9 cellular contexts compared by ENCODE assay signal in genomic region chr16:29692606-29693005, GRCh38. TPM values are rescaled to one million over a fixed set of nuclear protein-coding genes. Genes with fewer than 3 reads are reported as not detected.
DNase-seq lines count a peak whose midpoint lies in the region; ATAC-seq, FAIRE-seq and TF ChIP-seq lines count a peak whose summit lies in the region.
"Not testable (repeated sequence)": the region's sequence is repeated elsewhere in the genome, so short reads cannot be mapped to it uniquely, and the experiment has no call there.
"Had no signal": no experiment of that assay in that cellular context is flagged by ENCODE, and none has a peak within 500 bp of the region (broad histone marks: within the 10 kb centered on the region; RNA-seq: fewer than 3 reads in every experiment).

No MANE protein-coding gene starts in this region.

- not testable (repeated sequence) for H3K9me3 Mint-ChIP-seq in CD14-positive monocyte

- TF ChIP-seq POLR2A in testis (IDR thresholded peaks at IDR 0.05) = not testable (repeated sequence)

- not testable (repeated sequence) for H3K27ac Mint-ChIP-seq in CD14-positive monocyte

- 72 to 77% methylated on average over 26 of the region's 26 CpGs for WGBS in testis, 2 donors

- not testable (repeated sequence) for H3K9ac ChIP-seq in kidney (ENCODE audit: low read length in 2 of 2)

- H3K27ac ChIP-seq in kidney (ENCODE audit: low read depth in 2 of 2, low read length in 2 of 2); lower lobe of right lung; testis: not testable (repeated sequence)

- not testable (repeated sequence) for H3K36me3 Mint-ChIP-seq in CD14-positive monocyte

- not testable (repeated sequence) for H3K9me3 ChIP-seq in kidney (ENCODE audit: control insufficient read depth in 1 of 2, low read length in 2 of 2); lower lobe of right lung; testis

- not testable (repeated sequence) for H3K4me3 ChIP-seq in H7 (ENCODE audit: insufficient read depth, low read depth, low read length); kidney (ENCODE audit: low read length in 2 of 2); lower lobe of right lung
- peak overlapping the region; percentile 15 to 20 for H3K4me3 ChIP-seq in testis

- H3K4me1 Mint-ChIP-seq in CD14-positive monocyte = peaks cover 15% of the 10 kb centered on the region

- intact Hi-C loops in CD14-positive monocyte (cut with micrococcal nuclease) (loop anchor here in 1 of 2 donors (5.0 to 10.0 kb wide), 3 partner anchors 35 to 332 kb away; partner anchors contain the start of gene C16orf92), testis (cut with DNase I; ENCODE audit: low total_unique reads) (loop anchor here (10.0 kb wide), 1 partner anchor 332 kb away; the partner anchor contains the start of gene C16orf92)
- intact Hi-C loops in kidney (cut with DNase I); lower lobe of right lung (cut with DNase I); posterior vena cava (cut with DNase I): not testable (repeated sequence)

- not testable (repeated sequence) for FAIRE-seq in kidney (lab: Jason Lieb, UNC)

- peak; percentile 11 for DNase-seq in CD14-positive monocyte (ENCODE audit: low spot score)
- peak; percentile 17 for DNase-seq in H7
- DNase-seq in kidney = peak; percentile 39
- peak; percentile 18 for DNase-seq in lower lobe of right lung
- peak; percentile 38 for DNase-seq in posterior vena cava (ENCODE audit: low spot score)
- not testable (repeated sequence) for DNase-seq in testis

- TF ChIP-seq CTCF in CD14-positive monocyte (IDR thresholded peaks at IDR 0.05); kidney (IDR thresholded peaks at IDR 0.05; ENCODE audit: borderline replicate concordance, extremely low read depth, insufficient read depth); lower lobe of right lung (IDR thresholded peaks at IDR 0.05); testis (IDR thresholded peaks at IDR 0.05): not testable (repeated sequence)

- H3K4me3 Mint-ChIP-seq in CD14-positive monocyte = not testable (repeated sequence)

- H3K27me3 Mint-ChIP-seq in CD14-positive monocyte (ENCODE audit: low read depth in 3 of 3) = not testable (repeated sequence)

- H3K27me3 ChIP-seq in H7 (ENCODE audit: control insufficient read depth, insufficient read depth, low read length); lower lobe of right lung (ENCODE audit: low read depth); testis: not testable (repeated sequence)

- not testable (repeated sequence) for H3K36me3 ChIP-seq in H7 (replicated peaks; ENCODE audit: control insufficient read depth, insufficient read depth, low read length); kidney (ENCODE audit: control insufficient read depth in 1 of 2, insufficient read depth in 2 of 2, low read length in 2 of 2); lower lobe of right lung; testis (ENCODE audit: low read depth, missing control alignments)

- not testable (repeated sequence) for ATAC-seq in lower lobe of right lung

- not testable (repeated sequence) for H3K4me1 ChIP-seq in kidney (ENCODE audit: control insufficient read depth in 1 of 2, insufficient read depth in 1 of 2, low read depth in 1 of 2, low read length in 2 of 2); lower lobe of right lung; testis

RNA-seq across cellular contexts. Expression of gene QPRT, which starts 13.6 kb away (rescaled TPM):
- polyA plus RNA-seq in CD14-positive monocyte (1 to 10 TPM; 2.1 to 3.9 TPM), kidney (ENCODE audit: insufficient read depth, low read depth, low replicate concordance) (168 TPM), testis (ENCODE audit: insufficient read depth, low read depth, low replicate concordance) (13.6 TPM)
- 165 and 173 TPM in 2 replicates for total RNA-seq in H7 (2014; rRNA removed; shearing (Covaris generic))
- total RNA-seq in kidney (13.9 TPM), lower lobe of right lung (11.0 TPM), posterior vena cava (1 to 10 TPM; 1.7 to 7.4 TPM), testis (1 to 10 TPM; 4.3 to 7.6 TPM)

RNA-seq across cellular contexts. Expression of gene SPN, which starts 29.6 kb away (rescaled TPM):
- 10 to 100 TPM; 46.6 to 71.0 TPM for polyA plus RNA-seq in CD14-positive monocyte
- 0.48 and 0.59 TPM in 2 replicates for total RNA-seq in H7 (2014; rRNA removed; shearing (Covaris generic))
- total RNA-seq in kidney = 8.8 TPM
- polyA plus RNA-seq in kidney (ENCODE audit: insufficient read depth, low read depth, low replicate concordance) = 1.0 TPM
- total RNA-seq in lower lobe of right lung = 109 TPM
- 1 to 10 TPM; 2.2 to 3.7 TPM for total RNA-seq in posterior vena cava
- total RNA-seq in testis = under 1 TPM in 1 of 2 donors, not detected in 1; 0.74 TPM
- polyA plus RNA-seq in testis (ENCODE audit: insufficient read depth, low read depth, low replicate concordance) = 3.2 TPM
- polyA plus RNA-seq: BJ had no signal

RNA-seq across cellular contexts. Expression of gene C16orf54, which starts 53.2 kb away (rescaled TPM):
- polyA plus RNA-seq in CD14-positive monocyte (10 to 100 TPM; 29.2 to 32.0 TPM), kidney (ENCODE audit: insufficient read depth, low read depth, low replicate concordance) (0.39 TPM), testis (ENCODE audit: insufficient read depth, low read depth, low replicate concordance) (1.1 TPM)
- not detected in 2 replicates for total RNA-seq in H7 (2014; rRNA removed; shearing (Covaris generic))
- total RNA-seq in kidney (4.9 TPM), lower lobe of right lung (11.2 TPM), posterior vena cava (1 to 10 TPM; 1.1 to 2.5 TPM), testis (under 1 TPM; 0.31 to 0.79 TPM)
- total RNA-seq: G401 had no signal
- polyA plus RNA-seq: A549, BJ had no signal

Comparison
In these comparisons a context has a peak if more than half of its experiments do, and no peak if none do; other contexts are left out.
1. RNA of gene QPRT, which starts 13.6 kb away (total RNA-seq): 165 to 173 TPM in H7; 13.9 TPM in kidney (single experiment), 11.0 TPM in lower lobe of right lung (single experiment), 4.3 to 7.6 TPM in testis and 1.7 to 7.4 TPM in posterior vena cava; every median in the first group is over 10 times any median in the second.
2. RNA of gene SPN, which starts 29.6 kb away (total RNA-seq): 109 TPM in lower lobe of right lung (single experiment); 8.8 TPM in kidney (single experiment), 2.2 to 3.7 TPM in posterior vena cava, 0.74 TPM in testis and 0.48 to 0.59 TPM in H7; every median in the first group is over 10 times any median in the second.